1 cellular context compared by ENCODE assay signal in genomic region chr2:233353769-233354499, GRCh38.
TF ChIP-seq lines count a peak whose summit lies in the region.

TSS of gene DGKD (plus strand) at chr2:233354494. CDS start at chr2:233354519, 25 bp downstream.

TF ChIP-seq in GM12878, 131 proteins besides CTCF, POLR2A, EP300 and RAD21 (continued from another document):
- no peak for TF ChIP-seq E2F8 (IDR thresholded peaks at IDR 0.05; ENCODE audit: low read depth, partially characterized antibody)
- no peak for TF ChIP-seq ETV6 (conservative IDR thresholded peaks at IDR 0.05 in 1 of 2, IDR thresholded peaks at IDR 0.05 in 1 of 2; ENCODE audit: borderline replicate concordance in 1 of 2, low read depth in 1 of 2)
- peak; percentile 51; the same call in 1 of the 2 replicates for TF ChIP-seq EED (IDR thresholded peaks at IDR 0.05; ENCODE audit: low read depth)
- peak; percentile 53; the same call in 1 of the 2 replicates for TF ChIP-seq POLR2AphosphoS5 (IDR thresholded peaks at IDR 0.05; ENCODE audit: low read length)
- peak in 1 of 2 experiments; percentile 94; a peak in 2 of 3 replicates for TF ChIP-seq EGR1 (IDR thresholded peaks at IDR 0.05; ENCODE audit: borderline replicate concordance in 1 of 2, low read depth in 2 of 2, low read length in 2 of 2)
- no peak for TF ChIP-seq CEBPZ (IDR thresholded peaks at IDR 0.05; ENCODE audit: low read depth, low read length)
- TF ChIP-seq PKNOX1 (IDR thresholded peaks at IDR 0.05) = no peak
- no peak for TF ChIP-seq BCL11A (IDR thresholded peaks at IDR 0.05; ENCODE audit: low read depth, low read length)
- peak; percentile 72; the same call in 1 of the 2 replicates for TF ChIP-seq RB1 (IDR thresholded peaks at IDR 0.05; ENCODE audit: borderline replicate concordance)
- TF ChIP-seq CHD4 (IDR thresholded peaks at IDR 0.05) = no peak
- TF ChIP-seq CREB1 (IDR thresholded peaks at IDR 0.05; ENCODE audit: low read depth) = 0 out of 2 replicates have a peak, but pooled peaks have one; percentile 17
- TF ChIP-seq HDGF (IDR thresholded peaks at IDR 0.05) = peak; percentile 73; the same call in 1 of the 2 replicates
- no peak for TF ChIP-seq NR2C2 (IDR thresholded peaks at IDR 0.05; ENCODE audit: borderline replicate concordance, control insufficient read depth, insufficient read length, low read depth)
- TF ChIP-seq SUZ12 (IDR thresholded peaks at IDR 0.05; ENCODE audit: unreplicated experiment) = no peak
- peak; percentile 54; the same call in 1 of the 2 replicates for TF ChIP-seq ZBED1 (IDR thresholded peaks at IDR 0.05; ENCODE audit: borderline replicate concordance)
- TF ChIP-seq E2F4 (IDR thresholded peaks at IDR 0.05; ENCODE audit: low read depth, low read length) = no peak
- 0 out of 2 replicates have a peak, but pooled peaks have one; percentile 56 for TF ChIP-seq MLLT1 (IDR thresholded peaks at IDR 0.05)
- TF ChIP-seq CBX5 (IDR thresholded peaks at IDR 0.05; ENCODE audit: low read depth) = no peak
- TF ChIP-seq ZNF384 (IDR thresholded peaks at IDR 0.05; ENCODE audit: borderline replicate concordance, low read depth, low read length) = no peak
- TF ChIP-seq NBN (IDR thresholded peaks at IDR 0.05) = peak; percentile 34; the same call in 1 of the 2 replicates
- no peak for TF ChIP-seq TCF7 (IDR thresholded peaks at IDR 0.05; ENCODE audit: borderline replicate concordance)
TF ChIP-seq in GM12878: peak in this region for 15.
